ENCODE assay signal across 1 cellular context in genomic region chr2:200221055-200221692, GRCh38.
TF ChIP-seq lines count a peak whose summit lies in the region.

No MANE protein-coding gene starts in this region.

TF ChIP-seq in GM23338, 12 proteins besides CTCF, POLR2A, EP300 and RAD21:
- TF ChIP-seq, protein P1, sequence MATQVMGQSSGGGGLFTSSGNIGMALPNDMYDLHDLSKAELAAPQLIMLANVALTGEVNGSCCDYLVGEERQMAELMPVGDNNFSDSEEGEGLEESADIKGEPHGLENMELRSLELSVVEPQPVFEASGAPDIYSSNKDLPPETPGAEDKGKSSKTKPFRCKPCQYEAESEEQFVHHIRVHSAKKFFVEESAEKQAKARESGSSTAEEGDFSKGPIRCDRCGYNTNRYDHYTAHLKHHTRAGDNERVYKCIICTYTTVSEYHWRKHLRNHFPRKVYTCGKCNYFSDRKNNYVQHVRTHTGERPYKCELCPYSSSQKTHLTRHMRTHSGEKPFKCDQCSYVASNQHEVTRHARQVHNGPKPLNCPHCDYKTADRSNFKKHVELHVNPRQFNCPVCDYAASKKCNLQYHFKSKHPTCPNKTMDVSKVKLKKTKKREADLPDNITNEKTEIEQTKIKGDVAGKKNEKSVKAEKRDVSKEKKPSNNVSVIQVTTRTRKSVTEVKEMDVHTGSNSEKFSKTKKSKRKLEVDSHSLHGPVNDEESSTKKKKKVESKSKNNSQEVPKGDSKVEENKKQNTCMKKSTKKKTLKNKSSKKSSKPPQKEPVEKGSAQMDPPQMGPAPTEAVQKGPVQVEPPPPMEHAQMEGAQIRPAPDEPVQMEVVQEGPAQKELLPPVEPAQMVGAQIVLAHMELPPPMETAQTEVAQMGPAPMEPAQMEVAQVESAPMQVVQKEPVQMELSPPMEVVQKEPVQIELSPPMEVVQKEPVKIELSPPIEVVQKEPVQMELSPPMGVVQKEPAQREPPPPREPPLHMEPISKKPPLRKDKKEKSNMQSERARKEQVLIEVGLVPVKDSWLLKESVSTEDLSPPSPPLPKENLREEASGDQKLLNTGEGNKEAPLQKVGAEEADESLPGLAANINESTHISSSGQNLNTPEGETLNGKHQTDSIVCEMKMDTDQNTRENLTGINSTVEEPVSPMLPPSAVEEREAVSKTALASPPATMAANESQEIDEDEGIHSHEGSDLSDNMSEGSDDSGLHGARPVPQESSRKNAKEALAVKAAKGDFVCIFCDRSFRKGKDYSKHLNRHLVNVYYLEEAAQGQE (IDR thresholded peaks at IDR 0.05; ENCODE audit: unreplicated experiment) = no peak
- TF ChIP-seq ZNF114 (CRISPR knock-in tag; IDR thresholded peaks at IDR 0.05) (no peak), ZNF331 (CRISPR knock-in tag; IDR thresholded peaks at IDR 0.05; ENCODE audit: low read depth) (no peak), EZH2 (IDR thresholded peaks at IDR 0.05; ENCODE audit: low read depth, unreplicated experiment) (no peak), CREB1 (CRISPR knock-in tag; IDR thresholded peaks at IDR 0.05; ENCODE audit: low read depth) (no peak), NANOG (IDR thresholded peaks at IDR 0.05; ENCODE audit: borderline replicate concordance) (no peak), POLR2AphosphoS5 (IDR thresholded peaks at IDR 0.05; ENCODE audit: low read depth) (no peak), JUNB (IDR thresholded peaks at IDR 0.05; ENCODE audit: unreplicated experiment) (no peak), EZH2phosphoT487 (IDR thresholded peaks at IDR 0.05; ENCODE audit: unreplicated experiment) (no peak), STAT1 (IDR thresholded peaks at IDR 0.05; ENCODE audit: unreplicated experiment) (no peak), ETS1 (IDR thresholded peaks at IDR 0.05) (no peak)
- TF ChIP-seq, protein P2, sequence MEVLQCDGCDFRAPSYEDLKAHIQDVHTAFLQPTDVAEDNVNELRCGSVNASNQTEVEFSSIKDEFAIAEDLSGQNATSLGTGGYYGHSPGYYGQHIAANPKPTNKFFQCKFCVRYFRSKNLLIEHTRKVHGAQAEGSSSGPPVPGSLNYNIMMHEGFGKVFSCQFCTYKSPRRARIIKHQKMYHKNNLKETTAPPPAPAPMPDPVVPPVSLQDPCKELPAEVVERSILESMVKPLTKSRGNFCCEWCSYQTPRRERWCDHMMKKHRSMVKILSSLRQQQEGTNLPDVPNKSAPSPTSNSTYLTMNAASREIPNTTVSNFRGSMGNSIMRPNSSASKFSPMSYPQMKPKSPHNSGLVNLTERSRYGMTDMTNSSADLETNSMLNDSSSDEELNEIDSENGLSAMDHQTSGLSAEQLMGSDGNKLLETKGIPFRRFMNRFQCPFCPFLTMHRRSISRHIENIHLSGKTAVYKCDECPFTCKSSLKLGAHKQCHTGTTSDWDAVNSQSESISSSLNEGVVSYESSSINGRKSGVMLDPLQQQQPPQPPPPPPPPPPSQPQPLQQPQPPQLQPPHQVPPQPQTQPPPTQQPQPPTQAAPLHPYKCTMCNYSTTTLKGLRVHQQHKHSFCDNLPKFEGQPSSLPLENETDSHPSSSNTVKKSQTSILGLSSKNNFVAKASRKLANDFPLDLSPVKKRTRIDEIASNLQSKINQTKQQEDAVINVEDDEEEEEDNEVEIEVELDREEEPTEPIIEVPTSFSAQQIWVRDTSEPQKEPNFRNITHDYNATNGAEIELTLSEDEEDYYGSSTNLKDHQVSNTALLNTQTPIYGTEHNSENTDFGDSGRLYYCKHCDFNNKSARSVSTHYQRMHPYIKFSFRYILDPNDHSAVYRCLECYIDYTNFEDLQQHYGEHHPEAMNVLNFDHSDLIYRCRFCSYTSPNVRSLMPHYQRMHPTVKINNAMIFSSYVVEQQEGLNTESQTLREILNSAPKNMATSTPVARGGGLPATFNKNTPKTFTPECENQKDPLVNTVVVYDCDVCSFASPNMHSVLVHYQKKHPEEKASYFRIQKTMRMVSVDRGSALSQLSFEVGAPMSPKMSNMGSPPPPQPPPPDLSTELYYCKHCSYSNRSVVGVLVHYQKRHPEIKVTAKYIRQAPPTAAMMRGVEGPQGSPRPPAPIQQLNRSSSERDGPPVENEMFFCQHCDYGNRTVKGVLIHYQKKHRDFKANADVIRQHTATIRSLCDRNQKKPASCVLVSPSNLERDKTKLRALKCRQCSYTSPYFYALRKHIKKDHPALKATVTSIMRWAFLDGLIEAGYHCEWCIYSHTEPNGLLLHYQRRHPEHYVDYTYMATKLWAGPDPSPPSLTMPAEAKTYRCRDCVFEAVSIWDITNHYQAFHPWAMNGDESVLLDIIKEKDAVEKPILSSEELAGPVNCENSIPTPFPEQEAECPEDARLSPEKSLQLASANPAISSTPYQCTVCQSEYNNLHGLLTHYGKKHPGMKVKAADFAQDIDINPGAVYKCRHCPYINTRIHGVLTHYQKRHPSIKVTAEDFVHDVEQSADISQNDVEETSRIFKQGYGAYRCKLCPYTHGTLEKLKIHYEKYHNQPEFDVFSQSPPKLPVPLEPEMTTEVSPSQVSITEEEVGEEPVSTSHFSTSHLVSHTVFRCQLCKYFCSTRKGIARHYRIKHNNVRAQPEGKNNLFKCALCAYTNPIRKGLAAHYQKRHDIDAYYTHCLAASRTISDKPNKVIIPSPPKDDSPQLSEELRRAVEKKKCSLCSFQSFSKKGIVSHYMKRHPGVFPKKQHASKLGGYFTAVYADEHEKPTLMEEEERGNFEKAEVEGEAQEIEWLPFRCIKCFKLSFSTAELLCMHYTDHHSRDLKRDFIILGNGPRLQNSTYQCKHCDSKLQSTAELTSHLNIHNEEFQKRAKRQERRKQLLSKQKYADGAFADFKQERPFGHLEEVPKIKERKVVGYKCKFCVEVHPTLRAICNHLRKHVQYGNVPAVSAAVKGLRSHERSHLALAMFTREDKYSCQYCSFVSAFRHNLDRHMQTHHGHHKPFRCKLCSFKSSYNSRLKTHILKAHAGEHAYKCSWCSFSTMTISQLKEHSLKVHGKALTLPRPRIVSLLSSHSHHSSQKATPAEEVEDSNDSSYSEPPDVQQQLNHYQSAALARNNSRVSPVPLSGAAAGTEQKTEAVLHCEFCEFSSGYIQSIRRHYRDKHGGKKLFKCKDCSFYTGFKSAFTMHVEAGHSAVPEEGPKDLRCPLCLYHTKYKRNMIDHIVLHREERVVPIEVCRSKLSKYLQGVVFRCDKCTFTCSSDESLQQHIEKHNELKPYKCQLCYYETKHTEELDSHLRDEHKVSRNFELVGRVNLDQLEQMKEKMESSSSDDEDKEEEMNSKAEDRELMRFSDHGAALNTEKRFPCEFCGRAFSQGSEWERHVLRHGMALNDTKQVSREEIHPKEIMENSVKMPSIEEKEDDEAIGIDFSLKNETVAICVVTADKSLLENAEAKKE (CRISPR knock-in tag; IDR thresholded peaks at IDR 0.05) = no peak
